In genomic region chr1:89692601-89693503, GRCh38 we compare ENCODE assay signal across 8 cellular contexts. TPM values are rescaled to one million over a fixed set of nuclear protein-coding genes. Genes with fewer than 3 reads are reported as not detected.
DNase-seq lines count a peak whose midpoint lies in the region; ATAC-seq and TF ChIP-seq lines count a peak whose summit lies in the region.

No MANE protein-coding gene starts in this region.

- peaks cover 32% of the 10 kb centered on the region for H3K4me1 ChIP-seq in OCI-LY1 (ENCODE audit: insufficient read depth, low read length, severe bottlenecking)
- H3K4me1 ChIP-seq in vagina: peaks cover 8% of the 10 kb centered on the region

- peak overlapping the region; percentile 4; the same call in 1 of the 2 replicates for H3K4me2 ChIP-seq in OCI-LY1 (ENCODE audit: low read length)

- H3K4me3 ChIP-seq in OCI-LY1 (ENCODE audit: low read depth, low read length, poor library complexity, severe bottlenecking) (no peak overlapping the region), vagina (no peak overlapping the region), lower leg skin (ENCODE audit: low read depth, poor library complexity, severe bottlenecking) (no peak overlapping the region)

- H3K9me2 ChIP-seq in OCI-LY1 (ENCODE audit: low read depth, low read length): no peaks in the 10 kb centered on the region

- no peak overlapping the region for H2AFZ ChIP-seq in OCI-LY1 (ENCODE audit: low read length)

- DNase-seq in GDM1 (lab: John Stamatoyannopoulos, UW) (peak; percentile 61), globus pallidus (ENCODE audit: low spot score) (peak; percentile 46), vagina (ENCODE audit: extremely low spot score in 2 of 2) (no peak), lower leg skin (ENCODE audit: low spot score in 2 of 2) (no peak)
- DNase-seq in activated CD8-positive, alpha-beta memory T cell treated with anti-CD3 and anti-CD28 coated beads, Interleukin-2, amount 50 U/mL, for 4 hours: no peak

- peak overlapping the region; percentile 9; the same call in 1 of the 2 replicates for H3K9ac ChIP-seq in OCI-LY1 (ENCODE audit: low read length)

- H3K79me2 ChIP-seq in OCI-LY1 (ENCODE audit: insufficient read depth, low read length): no peaks in the 10 kb centered on the region

- intact Hi-C loops in vagina (cut with DNase I) (no loop called here), lower leg skin (cut with DNase I; ENCODE audit: low total_unique reads) (no loop called here)

- no peaks in the 10 kb centered on the region for H4K20me1 ChIP-seq in OCI-LY1 (ENCODE audit: insufficient read depth, low read length)

- TF ChIP-seq POLR2A in vagina (IDR thresholded peaks at IDR 0.05) (no peak), lower leg skin (IDR thresholded peaks at IDR 0.05) (no peak)

- H3K36me3 ChIP-seq in OCI-LY1 (ENCODE audit: insufficient read depth, low read length) (0 out of 2 replicates have a peak, but pooled peaks cover 5% of the 10 kb centered on the region), vagina (no peaks in the 10 kb centered on the region)

- WGBS in lower leg skin, 2 donors: 57 to 63% methylated on average over 4 of the region's 4 CpGs

- no peak for TF ChIP-seq CTCF in OCI-LY1 (IDR thresholded peaks at IDR 0.05; ENCODE audit: low read length)
- TF ChIP-seq CTCF in vagina (IDR thresholded peaks at IDR 0.05): no peak
- no peak for TF ChIP-seq CTCF in lower leg skin (IDR thresholded peaks at IDR 0.05)

- peak; percentile 64 for ATAC-seq in GM21723 (IDR thresholded peaks at IDR 0.05; ENCODE audit: unreplicated experiment)
- ATAC-seq in HG02852 (IDR thresholded peaks at IDR 0.05; ENCODE audit: unreplicated experiment): no peak

- H3F3A ChIP-seq in OCI-LY1 (ENCODE audit: insufficient read depth, low read length): no peaks in the 10 kb centered on the region; the same call in 1 of the 2 replicates

- H3K9me3 ChIP-seq in OCI-LY1 (ENCODE audit: low read length) (no peaks in the 10 kb centered on the region), vagina (no peaks in the 10 kb centered on the region)

- H3K27ac ChIP-seq in OCI-LY1 (ENCODE audit: low read depth, low read length, poor library complexity, severe bottlenecking) (peak overlapping the region; percentile 68), vagina (peak overlapping the region; percentile 32)

- H3K27me3 ChIP-seq in OCI-LY1 (ENCODE audit: insufficient read depth, low read length): no peaks in the 10 kb centered on the region
- no peaks in the 10 kb centered on the region for H3K27me3 ChIP-seq in vagina

RNA-seq across cellular contexts. Expression of gene LRRC8C, which starts 59.9 kb away (rescaled TPM):
- total RNA-seq in vagina: 5.4 TPM
- total RNA-seq in lower leg skin: 1 to 10 TPM; 4.3 to 6.2 (median 5.7) TPM

Comparison
In these comparisons a context has a peak if more than half of its experiments do, and no peak if none do; other contexts are left out.
1. DNase-seq: peak in GDM1 (single experiment) and globus pallidus (single experiment); none in vagina (0 of 2), activated CD8-positive, alpha-beta memory T cell treated with anti-CD3 and anti-CD28 coated beads, Interleukin-2, amount 50 U/mL, for 4 hours (single experiment) and lower leg skin (0 of 2).